ENCODE assay signal across 1 cellular context in the genomic region with DNA sequence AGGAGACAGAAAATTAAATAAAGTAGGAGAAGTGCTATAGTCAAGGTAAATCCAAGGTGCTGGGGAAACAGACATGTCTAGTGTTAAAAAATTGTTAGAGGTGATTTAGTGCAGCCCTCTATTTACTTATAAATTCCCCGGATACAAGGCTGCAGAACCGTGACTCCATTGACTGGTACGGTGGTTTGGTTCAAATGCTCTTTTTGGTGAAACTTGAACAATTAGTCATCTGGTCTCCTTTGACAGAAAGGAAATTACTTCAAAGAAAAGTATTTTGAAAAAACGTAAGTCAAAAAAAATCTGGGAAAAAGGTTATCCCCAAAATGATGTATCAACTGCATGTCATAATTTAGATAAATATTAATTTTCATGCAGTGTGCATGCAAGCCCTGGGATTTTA.
TF ChIP-seq lines count a peak whose summit lies in the region.

No MANE protein-coding gene starts in this region.

TF ChIP-seq in GM23338, 12 proteins besides CTCF, POLR2A, EP300 and RAD21 (continued from another document):
- TF ChIP-seq, protein P1, sequence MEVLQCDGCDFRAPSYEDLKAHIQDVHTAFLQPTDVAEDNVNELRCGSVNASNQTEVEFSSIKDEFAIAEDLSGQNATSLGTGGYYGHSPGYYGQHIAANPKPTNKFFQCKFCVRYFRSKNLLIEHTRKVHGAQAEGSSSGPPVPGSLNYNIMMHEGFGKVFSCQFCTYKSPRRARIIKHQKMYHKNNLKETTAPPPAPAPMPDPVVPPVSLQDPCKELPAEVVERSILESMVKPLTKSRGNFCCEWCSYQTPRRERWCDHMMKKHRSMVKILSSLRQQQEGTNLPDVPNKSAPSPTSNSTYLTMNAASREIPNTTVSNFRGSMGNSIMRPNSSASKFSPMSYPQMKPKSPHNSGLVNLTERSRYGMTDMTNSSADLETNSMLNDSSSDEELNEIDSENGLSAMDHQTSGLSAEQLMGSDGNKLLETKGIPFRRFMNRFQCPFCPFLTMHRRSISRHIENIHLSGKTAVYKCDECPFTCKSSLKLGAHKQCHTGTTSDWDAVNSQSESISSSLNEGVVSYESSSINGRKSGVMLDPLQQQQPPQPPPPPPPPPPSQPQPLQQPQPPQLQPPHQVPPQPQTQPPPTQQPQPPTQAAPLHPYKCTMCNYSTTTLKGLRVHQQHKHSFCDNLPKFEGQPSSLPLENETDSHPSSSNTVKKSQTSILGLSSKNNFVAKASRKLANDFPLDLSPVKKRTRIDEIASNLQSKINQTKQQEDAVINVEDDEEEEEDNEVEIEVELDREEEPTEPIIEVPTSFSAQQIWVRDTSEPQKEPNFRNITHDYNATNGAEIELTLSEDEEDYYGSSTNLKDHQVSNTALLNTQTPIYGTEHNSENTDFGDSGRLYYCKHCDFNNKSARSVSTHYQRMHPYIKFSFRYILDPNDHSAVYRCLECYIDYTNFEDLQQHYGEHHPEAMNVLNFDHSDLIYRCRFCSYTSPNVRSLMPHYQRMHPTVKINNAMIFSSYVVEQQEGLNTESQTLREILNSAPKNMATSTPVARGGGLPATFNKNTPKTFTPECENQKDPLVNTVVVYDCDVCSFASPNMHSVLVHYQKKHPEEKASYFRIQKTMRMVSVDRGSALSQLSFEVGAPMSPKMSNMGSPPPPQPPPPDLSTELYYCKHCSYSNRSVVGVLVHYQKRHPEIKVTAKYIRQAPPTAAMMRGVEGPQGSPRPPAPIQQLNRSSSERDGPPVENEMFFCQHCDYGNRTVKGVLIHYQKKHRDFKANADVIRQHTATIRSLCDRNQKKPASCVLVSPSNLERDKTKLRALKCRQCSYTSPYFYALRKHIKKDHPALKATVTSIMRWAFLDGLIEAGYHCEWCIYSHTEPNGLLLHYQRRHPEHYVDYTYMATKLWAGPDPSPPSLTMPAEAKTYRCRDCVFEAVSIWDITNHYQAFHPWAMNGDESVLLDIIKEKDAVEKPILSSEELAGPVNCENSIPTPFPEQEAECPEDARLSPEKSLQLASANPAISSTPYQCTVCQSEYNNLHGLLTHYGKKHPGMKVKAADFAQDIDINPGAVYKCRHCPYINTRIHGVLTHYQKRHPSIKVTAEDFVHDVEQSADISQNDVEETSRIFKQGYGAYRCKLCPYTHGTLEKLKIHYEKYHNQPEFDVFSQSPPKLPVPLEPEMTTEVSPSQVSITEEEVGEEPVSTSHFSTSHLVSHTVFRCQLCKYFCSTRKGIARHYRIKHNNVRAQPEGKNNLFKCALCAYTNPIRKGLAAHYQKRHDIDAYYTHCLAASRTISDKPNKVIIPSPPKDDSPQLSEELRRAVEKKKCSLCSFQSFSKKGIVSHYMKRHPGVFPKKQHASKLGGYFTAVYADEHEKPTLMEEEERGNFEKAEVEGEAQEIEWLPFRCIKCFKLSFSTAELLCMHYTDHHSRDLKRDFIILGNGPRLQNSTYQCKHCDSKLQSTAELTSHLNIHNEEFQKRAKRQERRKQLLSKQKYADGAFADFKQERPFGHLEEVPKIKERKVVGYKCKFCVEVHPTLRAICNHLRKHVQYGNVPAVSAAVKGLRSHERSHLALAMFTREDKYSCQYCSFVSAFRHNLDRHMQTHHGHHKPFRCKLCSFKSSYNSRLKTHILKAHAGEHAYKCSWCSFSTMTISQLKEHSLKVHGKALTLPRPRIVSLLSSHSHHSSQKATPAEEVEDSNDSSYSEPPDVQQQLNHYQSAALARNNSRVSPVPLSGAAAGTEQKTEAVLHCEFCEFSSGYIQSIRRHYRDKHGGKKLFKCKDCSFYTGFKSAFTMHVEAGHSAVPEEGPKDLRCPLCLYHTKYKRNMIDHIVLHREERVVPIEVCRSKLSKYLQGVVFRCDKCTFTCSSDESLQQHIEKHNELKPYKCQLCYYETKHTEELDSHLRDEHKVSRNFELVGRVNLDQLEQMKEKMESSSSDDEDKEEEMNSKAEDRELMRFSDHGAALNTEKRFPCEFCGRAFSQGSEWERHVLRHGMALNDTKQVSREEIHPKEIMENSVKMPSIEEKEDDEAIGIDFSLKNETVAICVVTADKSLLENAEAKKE (CRISPR knock-in tag; IDR thresholded peaks at IDR 0.05): no peak
- TF ChIP-seq EZH2phosphoT487 (IDR thresholded peaks at IDR 0.05; ENCODE audit: unreplicated experiment) (no peak), JUNB (IDR thresholded peaks at IDR 0.05; ENCODE audit: unreplicated experiment) (no peak)
